ENCODE assay signal across 9 cellular contexts in genomic region chr3:15345051-15345607, GRCh38. TPM values are rescaled to one million over a fixed set of nuclear protein-coding genes. Genes with fewer than 3 reads are reported as not detected.
DNase-seq lines count a peak whose midpoint lies in the region; ATAC-seq, FAIRE-seq and TF ChIP-seq lines count a peak whose summit lies in the region.
"Had no signal": no experiment of that assay in that cellular context is flagged by ENCODE, and none has a peak within 500 bp of the region (broad histone marks: within the 10 kb centered on the region; RNA-seq: fewer than 3 reads in every experiment).

No MANE protein-coding gene starts in this region.

- no peaks in the 10 kb centered on the region for H3K9me3 Mint-ChIP-seq in stimulated activated effector memory CD8-positive, alpha-beta T cell treated with anti-CD3 and anti-CD28 coated beads, Interleukin-12 subunit alpha, Interleukin-12 subunit beta, amount 100 ng/mL, for 72 hours

- DNase-seq in DMS53 (lab: John Stamatoyannopoulos, UW) (peak; percentile 45), DMS53 treated with DMSO at 0.1 percent for 48 hours (lab: John Stamatoyannopoulos, UW; ENCODE audit: unreplicated experiment) (no peak), NCI-H774 (lab: John Stamatoyannopoulos, UW) (peak; percentile 37), dermis blood vessel endothelial cell (no peak), GM12891 (ENCODE audit: insufficient read length, low spot score) (no peak)
- DNase-seq in stimulated activated effector memory CD8-positive, alpha-beta T cell treated with anti-CD3 and anti-CD28 coated beads, Interleukin-12 subunit alpha, Interleukin-12 subunit beta, amount 100 ng/mL, for 72 hours (ENCODE audit: low spot score in 2 of 2) = no peak
- DNase-seq in effector CD8-positive, alpha-beta T cell (lab: John Stamatoyannopoulos, UW) = no peak

- peak; percentile 28 for ATAC-seq in HG03135 (IDR thresholded peaks at IDR 0.05; ENCODE audit: unreplicated experiment)
- peak; percentile 28 for ATAC-seq in stimulated activated effector memory CD8-positive, alpha-beta T cell treated with anti-CD3 and anti-CD28 coated beads, Interleukin-12 subunit alpha, Interleukin-12 subunit beta, amount 100 ng/mL, for 72 hours

- TF ChIP-seq POLR2A in GM12891 (IDR thresholded peaks at IDR 0.05; ENCODE audit: low read depth, low read length) = no peak

- FAIRE-seq in GM12891 (lab: Jason Lieb, UNC) = no peak

- H3K36me3 Mint-ChIP-seq in stimulated activated effector memory CD8-positive, alpha-beta T cell treated with anti-CD3 and anti-CD28 coated beads, Interleukin-12 subunit alpha, Interleukin-12 subunit beta, amount 100 ng/mL, for 72 hours = no peaks in the 10 kb centered on the region

- H3K4me1 Mint-ChIP-seq in stimulated activated effector memory CD8-positive, alpha-beta T cell treated with anti-CD3 and anti-CD28 coated beads, Interleukin-12 subunit alpha, Interleukin-12 subunit beta, amount 100 ng/mL, for 72 hours = peaks cover 37% of the 10 kb centered on the region

- no peak overlapping the region for H3K4me3 Mint-ChIP-seq in stimulated activated effector memory CD8-positive, alpha-beta T cell treated with anti-CD3 and anti-CD28 coated beads, Interleukin-12 subunit alpha, Interleukin-12 subunit beta, amount 100 ng/mL, for 72 hours
- H3K4me3 Mint-ChIP-seq: central memory CD8-positive, alpha-beta T cell had no signal

- no peak overlapping the region for H3K27ac Mint-ChIP-seq in stimulated activated effector memory CD8-positive, alpha-beta T cell treated with anti-CD3 and anti-CD28 coated beads, Interleukin-12 subunit alpha, Interleukin-12 subunit beta, amount 100 ng/mL, for 72 hours

TF ChIP-seq in GM12891, 5 proteins besides CTCF, POLR2A, EP300 and RAD21:
- TF ChIP-seq POLR2AphosphoS5 (IDR thresholded peaks at IDR 0.05; ENCODE audit: low read depth, low read length) = no peak
- no peak for TF ChIP-seq POU2F2 (IDR thresholded peaks at IDR 0.05; ENCODE audit: low read depth, low read length)
- TF ChIP-seq TAF1 (IDR thresholded peaks at IDR 0.05; ENCODE audit: low read depth, low read length) = no peak
- TF ChIP-seq PAX5 (IDR thresholded peaks at IDR 0.05; ENCODE audit: insufficient read depth, low read length, severe bottlenecking) = no peak
- TF ChIP-seq SPI1 (IDR thresholded peaks at IDR 0.05; ENCODE audit: low read depth, low read length) = no peak

RNA-seq across cellular contexts. Expression of gene SH3BP5, which starts 12.7 kb away (rescaled TPM):
- total RNA-seq in dermis blood vessel endothelial cell = 134 and 145 TPM in 2 replicates
- polyA plus RNA-seq in GM12891 (2012; ENCODE audit: low read depth, missing spikeins) = 14.1 TPM

Comparison
In these comparisons a context has a peak if more than half of its experiments do, and no peak if none do; other contexts are left out.
1. DNase-seq: peak in DMS53 (single experiment) and NCI-H774 (single experiment); none in DMS53 treated with DMSO at 0.1 percent for 48 hours (single experiment), stimulated activated effector memory CD8-positive, alpha-beta T cell treated with anti-CD3 and anti-CD28 coated beads, Interleukin-12 subunit alpha, Interleukin-12 subunit beta, amount 100 ng/mL, for 72 hours (0 of 2), dermis blood vessel endothelial cell (single experiment), GM12891 (single experiment) and effector CD8-positive, alpha-beta T cell (single experiment).